In genomic region chr13:114226088-114226487, GRCh38 we compare ENCODE assay signal across 15 cellular contexts. TPM values are rescaled to one million over a fixed set of nuclear protein-coding genes. Genes with fewer than 3 reads are reported as not detected.
DNase-seq lines count a peak whose midpoint lies in the region; ATAC-seq and TF ChIP-seq lines count a peak whose summit lies in the region.
"Had no signal": no experiment of that assay in that cellular context is flagged by ENCODE, and none has a peak within 500 bp of the region (broad histone marks: within the 10 kb centered on the region; RNA-seq: fewer than 3 reads in every experiment).

No MANE protein-coding gene starts in this region.

- BruUV-seq in Caco-2 (replicated peaks; lab: Mats Ljungman, UMichigan), result no TSS peak

- H3K36me3 ChIP-seq in BLaER1 treated with 17β-estradiol and CSF1 and Interleukin-3, amounts not matched to agents 10 nM and 100 nM, result no peaks in the 10 kb centered on the region
- no peaks in the 10 kb centered on the region for H3K36me3 ChIP-seq in RWPE2 (ENCODE audit: low read depth)
- no peaks in the 10 kb centered on the region for H3K36me3 ChIP-seq in Caco-2 (ENCODE audit: control insufficient read depth, insufficient read depth, low read length)
- H3K36me3 ChIP-seq: prostate gland had no signal

- CTCF ChIA-PET in Caco-2 (lab: Charles Lee), result interaction anchor here (0.8 kb wide), 1 partner anchor 502 kb away, joined by 3 read pairs; no protein-coding TSS in a partner anchor

- H3K4me1 Mint-ChIP-seq in Caco-2 (ENCODE audit: low read depth, unreplicated experiment), result peaks cover 15% of the 10 kb centered on the region

- H3K4me3 Mint-ChIP-seq in Caco-2 (ENCODE audit: unreplicated experiment), result no peak overlapping the region
- H3K4me3 Mint-ChIP-seq: activated B cell treated with CpG ODN at 0.5 μM for 24 hours had no signal

- TF ChIP-seq CTCF in GM12865 (IDR thresholded peaks at IDR 0.05; ENCODE audit: insufficient read depth, low read depth, low read length, missing control alignments) (no peak), RWPE2 (IDR thresholded peaks at IDR 0.05; ENCODE audit: poor library complexity, severe bottlenecking) (no peak), Caco-2 (IDR thresholded peaks at IDR 0.05; ENCODE audit: insufficient read depth in 1 of 2, low read depth in 1 of 2, low read length in 1 of 2, severe bottlenecking in 1 of 2, unreplicated experiment in 1 of 2) (no peak)

- no peak overlapping the region for H3K4me3 ChIP-seq in BLaER1 treated with 17β-estradiol and CSF1 and Interleukin-3, amounts not matched to agents 10 nM and 100 nM
- no peak overlapping the region for H3K4me3 ChIP-seq in GM12865 (ENCODE audit: low read depth, low read length)
- no peak overlapping the region for H3K4me3 ChIP-seq in RWPE2 (ENCODE audit: severe bottlenecking)
- H3K4me3 ChIP-seq in Caco-2 (ENCODE audit: low read depth, low read length), result no peak overlapping the region
- H3K4me3 ChIP-seq: K562, prostate gland had no signal

- peaks cover 3% of the 10 kb centered on the region for H3K27me3 Mint-ChIP-seq in Caco-2 (ENCODE audit: insufficient read depth, unreplicated experiment)

- no peaks in the 10 kb centered on the region for H4K20me1 ChIP-seq in BLaER1 treated with 17β-estradiol and CSF1 and Interleukin-3, amounts not matched to agents 10 nM and 100 nM

- POLR2A ChIA-PET in Caco-2 (lab: Charles Lee), result no interaction called here

- H3K27me3 ChIP-seq in BLaER1 treated with 17β-estradiol and CSF1 and Interleukin-3, amounts not matched to agents 10 nM and 100 nM, result no peaks in the 10 kb centered on the region
- H3K27me3 ChIP-seq in RWPE2 (ENCODE audit: insufficient read depth, poor library complexity, severe bottlenecking), result no peaks in the 10 kb centered on the region
- H3K27me3 ChIP-seq in Caco-2 (replicated peaks; ENCODE audit: control insufficient read depth, insufficient read depth, low read length), result no peaks in the 10 kb centered on the region

- peak; percentile 17 for DNase-seq in GM12865 (ENCODE audit: low read depth)
- no peak for DNase-seq in RWPE2 (ENCODE audit: low spot score)
- DNase-seq in fibroblast of gingiva (ENCODE audit: low read depth), result peak; percentile 31
- DNase-seq in Caco-2, result no peak
- DNase-seq in stimulated activated CD4-positive, alpha-beta T cell treated with anti-CD3 and anti-CD28 coated beads, Interleukin-4, amount 100 ng/mL, for 4 hours, result no peak

- peaks cover 5% of the 10 kb centered on the region for H3K36me3 Mint-ChIP-seq in Caco-2 (ENCODE audit: insufficient read depth, unreplicated experiment)

- H3K9ac ChIP-seq in BLaER1 treated with 17β-estradiol and CSF1 and Interleukin-3, amounts not matched to agents 10 nM and 100 nM, result peak overlapping the region in 5 of 11 experiments; percentile 4 to 35 (median 12); a peak in 6 of 22 replicates

- peaks cover 10% of the 10 kb centered on the region for H3K9me3 Mint-ChIP-seq in Caco-2 (ENCODE audit: unreplicated experiment)
- H3K9me3 Mint-ChIP-seq: activated B cell treated with CpG ODN at 0.5 μM for 24 hours had no signal

- peak overlapping the region; percentile 36 to 73 (median 51) for H3K4me2 ChIP-seq in BLaER1 treated with 17β-estradiol and CSF1 and Interleukin-3, amounts not matched to agents 10 nM and 100 nM

- ATAC-seq in RWPE2 (ENCODE audit: low read depth), result 0 out of 3 replicates have a peak, but pooled peaks have one; percentile 11
- no peak for ATAC-seq in GM21737 (IDR thresholded peaks at IDR 0.05; ENCODE audit: unreplicated experiment)
- no peak for ATAC-seq in GM18511 (IDR thresholded peaks at IDR 0.05; ENCODE audit: unreplicated experiment)

- peaks cover 31 to 72% (median 51%) of the 10 kb centered on the region in 10 experiments for H3K4me1 ChIP-seq in BLaER1 treated with 17β-estradiol and CSF1 and Interleukin-3, amounts not matched to agents 10 nM and 100 nM
- no peaks in the 10 kb centered on the region for H3K4me1 ChIP-seq in RWPE2 (ENCODE audit: insufficient read depth, poor library complexity, severe bottlenecking)
- no peaks in the 10 kb centered on the region for H3K4me1 ChIP-seq in Caco-2

- H3K9me3 ChIP-seq in BLaER1 treated with 17β-estradiol and CSF1 and Interleukin-3, amounts not matched to agents 10 nM and 100 nM (replicated peaks in 1 of 11), result no peaks in the 10 kb centered on the region
- no peaks in the 10 kb centered on the region for H3K9me3 ChIP-seq in RWPE2 (ENCODE audit: severe bottlenecking)
- H3K9me3 ChIP-seq in Caco-2, result no peaks in the 10 kb centered on the region
- H3K9me3 ChIP-seq: prostate gland had no signal

- peak overlapping the region in 6 of 11 experiments; percentile 1 to 38 (median 12); a peak in 9 of 22 replicates for H3K27ac ChIP-seq in BLaER1 treated with 17β-estradiol and CSF1 and Interleukin-3, amounts not matched to agents 10 nM and 100 nM
- no peak overlapping the region for H3K27ac ChIP-seq in RWPE2 (ENCODE audit: poor library complexity, severe bottlenecking)
- H3K27ac ChIP-seq: prostate gland had no signal

- intact Hi-C loops in Caco-2 (cut with micrococcal nuclease; ENCODE audit: unreplicated experiment), result loop anchor here (1.0 to 5.0 kb wide), 2 partner anchors 364 to 409 kb away; partner anchors contain the start of gene GAS6

- no peak overlapping the region for H3K27ac Mint-ChIP-seq in Caco-2 (ENCODE audit: unreplicated experiment)
- H3K27ac Mint-ChIP-seq: activated B cell treated with CpG ODN at 0.5 μM for 24 hours had no signal

RNA-seq across cellular contexts. Expression of gene CDC16, which starts 8.6 kb away (rescaled TPM):
- 80.5 and 80.8 TPM in 2 replicates for total RNA-seq in Caco-2 (2022)

RNA-seq across cellular contexts. Expression of gene CFAP97D2, which starts 47.0 kb away (rescaled TPM):
- not detected in 2 replicates for total RNA-seq in Caco-2 (2022)
- total RNA-seq: activated B cell treated with CpG ODN at 0.5 μM for 24 hours, aorta, dermis blood vessel endothelial cell, fibroblast of lung, K562, NCI-H460 had no signal

RNA-seq across cellular contexts. Expression of gene UPF3A, which starts 55.3 kb away (rescaled TPM):
- total RNA-seq in Caco-2 (2022), result 86.2 and 88.3 TPM in 2 replicates

Comparison
In these comparisons a context has a peak if more than half of its experiments do, and no peak if none do; other contexts are left out.
1. DNase-seq: peak in GM12865 (single experiment) and fibroblast of gingiva (single experiment); none in RWPE2 (single experiment), Caco-2 (0 of 2) and stimulated activated CD4-positive, alpha-beta T cell treated with anti-CD3 and anti-CD28 coated beads, Interleukin-4, amount 100 ng/mL, for 4 hours (0 of 2).